12 cellular contexts compared by ENCODE assay signal in genomic region chr5:113682497-113683136, GRCh38.
A peak's percentile ranks its signal among the peaks of the same experiment; 100 is the strongest.
DNase-seq lines count a peak whose midpoint lies in the region; ATAC-seq and TF ChIP-seq lines count a peak whose summit lies in the region.
"Had no signal": no experiment of that assay in that cellular context is flagged by ENCODE, and none has a peak within 500 bp of the region (broad histone marks: within the 10 kb centered on the region; RNA-seq: fewer than 3 reads in every experiment).

No MANE protein-coding gene starts in this region.

- no peak overlapping the region for H2AFZ ChIP-seq in hepatocyte

- H3K79me2 ChIP-seq in hepatocyte = no peaks in the 10 kb centered on the region

- 53% methylated on average over 7 of the region's 7 CpGs for WGBS in hepatocyte (ENCODE audit: low lambda C conversion rate, missing lambda C conversion rate)

- H3K27ac Mint-ChIP-seq in activated T-helper 2 cell treated with anti-CD3 and anti-CD28 coated beads, Interferon-gamma antibody, Interleukin-2, Interleukin-4, amounts not matched to agents 10 μg/mL and 5 μg/mL and 100 μg/mL, durations not matched to agents 14 hours and 24 hours and 36 hours = no peak overlapping the region
- H3K27ac Mint-ChIP-seq: activated T-cell treated with anti-CD3 and anti-CD28 coated beads, Interleukin-2, amount 50 U/mL, for 24 hours had no signal

- no peaks in the 10 kb centered on the region for H3K36me3 Mint-ChIP-seq in activated T-helper 2 cell treated with anti-CD3 and anti-CD28 coated beads, Interferon-gamma antibody, Interleukin-2, Interleukin-4, amounts not matched to agents 10 μg/mL and 5 μg/mL and 100 μg/mL, durations not matched to agents 14 hours and 24 hours and 36 hours (ENCODE audit: low read depth)

- H3K27me3 ChIP-seq in RWPE2 (ENCODE audit: insufficient read depth, poor library complexity, severe bottlenecking) = peaks cover 4% of the 10 kb centered on the region
- H3K27me3 ChIP-seq in hepatocyte = no peaks in the 10 kb centered on the region

- H3K4me3 ChIP-seq in RWPE2 (ENCODE audit: severe bottlenecking) = no peak overlapping the region
- H3K4me3 ChIP-seq in hepatocyte = no peak overlapping the region

- ATAC-seq in RWPE2 (ENCODE audit: low read depth) (peak; percentile 51; the same call in 1 of the 3 replicates), HG03565 (IDR thresholded peaks at IDR 0.05; ENCODE audit: unreplicated experiment) (no peak)

- H3K9me2 ChIP-seq in hepatocyte (replicated peaks; ENCODE audit: insufficient read depth) = no peaks in the 10 kb centered on the region

- H3K4me1 ChIP-seq in RWPE2 (ENCODE audit: insufficient read depth, poor library complexity, severe bottlenecking) (no peaks in the 10 kb centered on the region), hepatocyte (ENCODE audit: insufficient read depth) (no peaks in the 10 kb centered on the region)

- no peak overlapping the region for H3K27ac ChIP-seq in RWPE2 (ENCODE audit: poor library complexity, severe bottlenecking)
- H3K27ac ChIP-seq in hepatocyte = no peak overlapping the region

- intact Hi-C loops in activated T-helper 2 cell treated with anti-CD3 and anti-CD28 coated beads, Interferon-gamma antibody, Interleukin-2, Interleukin-4, amounts not matched to agents 10 μg/mL and 5 μg/mL and 100 μg/mL, durations not matched to agents 14 hours and 24 hours and 36 hours (cut with micrococcal nuclease) = no loop called here

- no peaks in the 10 kb centered on the region for H3K36me3 ChIP-seq in RWPE2 (ENCODE audit: low read depth)
- H3K36me3 ChIP-seq in hepatocyte (replicated peaks; ENCODE audit: insufficient read depth, low read depth) = no peaks in the 10 kb centered on the region

- no peaks in the 10 kb centered on the region for H4K20me1 ChIP-seq in hepatocyte (ENCODE audit: insufficient read depth, poor library complexity, severe bottlenecking)

- no peak overlapping the region for H3K4me3 Mint-ChIP-seq in activated T-helper 2 cell treated with anti-CD3 and anti-CD28 coated beads, Interferon-gamma antibody, Interleukin-2, Interleukin-4, amounts not matched to agents 10 μg/mL and 5 μg/mL and 100 μg/mL, durations not matched to agents 14 hours and 24 hours and 36 hours (ENCODE audit: low read depth)
- H3K4me3 Mint-ChIP-seq: activated T-cell treated with anti-CD3 and anti-CD28 coated beads, Interleukin-2, amount 50 U/mL, for 24 hours had no signal

- peaks cover 2% of the 10 kb centered on the region for H3K27me3 Mint-ChIP-seq in activated T-helper 2 cell treated with anti-CD3 and anti-CD28 coated beads, Interferon-gamma antibody, Interleukin-2, Interleukin-4, amounts not matched to agents 10 μg/mL and 5 μg/mL and 100 μg/mL, durations not matched to agents 14 hours and 24 hours and 36 hours (ENCODE audit: low read depth)

- no peaks in the 10 kb centered on the region for H3K9me3 Mint-ChIP-seq in activated T-helper 2 cell treated with anti-CD3 and anti-CD28 coated beads, Interferon-gamma antibody, Interleukin-2, Interleukin-4, amounts not matched to agents 10 μg/mL and 5 μg/mL and 100 μg/mL, durations not matched to agents 14 hours and 24 hours and 36 hours
- H3K9me3 Mint-ChIP-seq: activated T-cell treated with anti-CD3 and anti-CD28 coated beads, Interleukin-2, amount 50 U/mL, for 24 hours had no signal

- H3K4me1 Mint-ChIP-seq in activated T-helper 2 cell treated with anti-CD3 and anti-CD28 coated beads, Interferon-gamma antibody, Interleukin-2, Interleukin-4, amounts not matched to agents 10 μg/mL and 5 μg/mL and 100 μg/mL, durations not matched to agents 14 hours and 24 hours and 36 hours (ENCODE audit: low read depth) = no peaks in the 10 kb centered on the region

- H3K4me2 ChIP-seq in hepatocyte = no peak overlapping the region

- in situ Hi-C loops in ACHN (cut with HindIII; ENCODE audit: low pct_ligation_motif_present, low pct_unique_long_range_greater_than_20kb, low sequenced_read_pairs) = no loop called here

- H3K9me3 ChIP-seq in RWPE2 (ENCODE audit: severe bottlenecking) (no peaks in the 10 kb centered on the region), hepatocyte (ENCODE audit: low read depth) (no peaks in the 10 kb centered on the region)

- DNase-seq in COR-L47 (lab: John Stamatoyannopoulos, UW) (peak; percentile 42), HT1080 (ENCODE audit: low read depth) (peak; percentile 4), RWPE2 (ENCODE audit: low spot score) (no peak), hepatocyte (ENCODE audit: low spot score) (no peak), ACHN (no peak)
- DNase-seq in activated CD4-positive, alpha-beta T cell treated with anti-CD3 and anti-CD28 coated beads, Interleukin-2, amount 50 U/mL, for 4 hours = no peak
- no peak for DNase-seq in activated T-helper 2 cell treated with anti-CD3 and anti-CD28 coated beads, Interferon-gamma antibody, Interleukin-2, Interleukin-4, amounts not matched to agents 10 μg/mL and 5 μg/mL and 100 μg/mL, durations not matched to agents 14 hours and 24 hours and 36 hours (ENCODE audit: low spot score)
- DNase-seq: activated T-cell treated with anti-CD3 and anti-CD28 coated beads, Interleukin-2, amount 50 U/mL, for 24 hours; central memory CD4-positive, alpha-beta T cell; stimulated activated naive CD4-positive, alpha-beta T cell; T-helper 9 cell had no signal

- TF ChIP-seq CTCF in RWPE2 (IDR thresholded peaks at IDR 0.05; ENCODE audit: poor library complexity, severe bottlenecking) = peak; percentile 34
- TF ChIP-seq CTCF in hepatocyte (IDR thresholded peaks at IDR 0.05; ENCODE audit: poor library complexity) = peak; percentile 39

Comparison
In these comparisons a context has a peak if more than half of its experiments do, and no peak if none do; other contexts are left out.
1. DNase-seq: peak in COR-L47 (single experiment) and HT1080 (single experiment); none in RWPE2 (single experiment), hepatocyte (single experiment), activated CD4-positive, alpha-beta T cell treated with anti-CD3 and anti-CD28 coated beads, Interleukin-2, amount 50 U/mL, for 4 hours (0 of 2), ACHN (single experiment) and activated T-helper 2 cell treated with anti-CD3 and anti-CD28 coated beads, Interferon-gamma antibody, Interleukin-2, Interleukin-4, amounts not matched to agents 10 μg/mL and 5 μg/mL and 100 μg/mL, durations not matched to agents 14 hours and 24 hours and 36 hours (single experiment).